ENCODE assay signal across 18 cellular contexts in genomic region chr2:44766220-44766619, GRCh38.
DNase-seq lines count a peak whose midpoint lies in the region; ATAC-seq, FAIRE-seq and TF ChIP-seq lines count a peak whose summit lies in the region.
"Had no signal": no experiment of that assay in that cellular context is flagged by ENCODE, and none has a peak within 500 bp of the region (broad histone marks: within the 10 kb centered on the region; RNA-seq: fewer than 3 reads in every experiment).

No MANE protein-coding gene starts in this region.

- WGBS in SK-N-SH (ENCODE audit: low lambda C conversion rate) = 68% methylated on average over 5 of the region's 5 CpGs
- WGBS in esophagus squamous epithelium, 2 donors = 94% methylated on average over 5 of the region's 5 CpGs

- POLR2A ChIA-PET in SK-N-SH (lab: Yijun Ruan, JAX) = interaction anchor here (1.1 to 1.3 kb wide), 2 partner anchors 59 to 184 kb away, joined by 3 read pairs; no protein-coding TSS in a partner anchor

- FAIRE-seq in RCC 7860 (lab: Jason Lieb, UNC) = no peak
- FAIRE-seq: A549, GM12892, GM18507 had no signal

- H3K4me2 ChIP-seq in SK-N-SH = no peak overlapping the region
- H3K4me2 ChIP-seq: A549 had no signal

- no peaks in the 10 kb centered on the region for H3K27me3 ChIP-seq in SK-N-SH (ENCODE audit: insufficient read depth)
- H3K27me3 ChIP-seq in esophagus squamous epithelium = peaks cover 0 to 17% (median 0%) of the 10 kb centered on the region in 4 donors

- no peaks in the 10 kb centered on the region for H3K9me3 Mint-ChIP-seq in stimulated activated naive B cell treated with anti-CD40 and anti-IgM and Interleukin-4, amounts not matched to agents 10 μg/mL and 1 μg/mL and 100 μg/mL, for 72 hours
- H3K9me3 Mint-ChIP-seq: CD4-positive, alpha-beta T cell had no signal

- H3K9ac ChIP-seq in SK-N-SH = no peak overlapping the region
- H3K9ac ChIP-seq: GM23248 had no signal

- peaks cover 11 to 25% of the 10 kb centered on the region in 2 donors for H3K4me1 Mint-ChIP-seq in stimulated activated naive B cell treated with anti-CD40 and anti-IgM and Interleukin-4, amounts not matched to agents 10 μg/mL and 1 μg/mL and 100 μg/mL, for 72 hours

- H3K36me3 ChIP-seq in SK-N-SH (replicated peaks in 1 of 2; ENCODE audit: control insufficient read depth in 1 of 2, insufficient read depth in 2 of 2, low read length in 1 of 2) = no peaks in the 10 kb centered on the region
- H3K36me3 ChIP-seq in esophagus squamous epithelium = no peaks in the 10 kb centered on the region
- H3K36me3 ChIP-seq: HAP-1 had no signal

- peaks cover 16 to 17% of the 10 kb centered on the region in 2 donors for H3K27me3 Mint-ChIP-seq in stimulated activated naive B cell treated with anti-CD40 and anti-IgM and Interleukin-4, amounts not matched to agents 10 μg/mL and 1 μg/mL and 100 μg/mL, for 72 hours
- H3K27me3 Mint-ChIP-seq: CD4-positive, alpha-beta T cell had no signal

- H3K4me3 ChIP-seq in SK-N-SH (ENCODE audit: low read depth in 2 of 2, low read length in 1 of 2) = no peak overlapping the region
- H3K4me3 ChIP-seq in choroid plexus epithelial cell (ENCODE audit: low read depth, low read length) = no peak overlapping the region
- no peak overlapping the region for H3K4me3 ChIP-seq in fibroblast of pulmonary artery (replicated peaks; ENCODE audit: low read depth, low read length)
- no peak overlapping the region for H3K4me3 ChIP-seq in esophagus squamous epithelium
- H3K4me3 ChIP-seq: A549, GM23248, HAP-1 had no signal

- TF ChIP-seq CTCF in SK-N-SH (IDR thresholded peaks at IDR 0.05) (no peak), choroid plexus epithelial cell (conservative IDR thresholded peaks at IDR 0.05; ENCODE audit: low read depth, low read length) (no peak), fibroblast of pulmonary artery (IDR thresholded peaks at IDR 0.05; ENCODE audit: low read length, missing control alignments) (no peak), esophagus squamous epithelium (IDR thresholded peaks at IDR 0.05) (no peak)

- H2AFZ ChIP-seq in SK-N-SH (ENCODE audit: low read depth) = no peak overlapping the region
- H2AFZ ChIP-seq: GM23248 had no signal

- no peaks in the 10 kb centered on the region for H3K79me2 ChIP-seq in SK-N-SH (ENCODE audit: insufficient read depth)

- intact Hi-C loops in esophagus squamous epithelium (cut with DNase I) = no loop called here

- no peak for TF ChIP-seq EP300 in SK-N-SH (IDR thresholded peaks at IDR 0.05; ENCODE audit: borderline replicate concordance in 1 of 2, low read depth in 1 of 2, low read length in 1 of 2)

- no peak for ATAC-seq in SK-N-SH treated with all-trans-retinoic acid at 6 μM for 48 hours
- no peak for ATAC-seq in stimulated activated naive B cell treated with anti-CD40 and anti-IgM and Interleukin-4, amounts not matched to agents 10 μg/mL and 1 μg/mL and 100 μg/mL, for 72 hours (replicated peaks)
- ATAC-seq: A549 had no signal

- H3K36me3 Mint-ChIP-seq in stimulated activated naive B cell treated with anti-CD40 and anti-IgM and Interleukin-4, amounts not matched to agents 10 μg/mL and 1 μg/mL and 100 μg/mL, for 72 hours = peaks cover 0 to 7% of the 10 kb centered on the region in 2 donors

- TF ChIP-seq RAD21 in SK-N-SH (IDR thresholded peaks at IDR 0.05; ENCODE audit: low read length) = no peak

- H3F3A ChIP-seq in SK-N-SH (replicated peaks; ENCODE audit: insufficient read depth) = no peaks in the 10 kb centered on the region

- CTCF ChIA-PET in SK-N-SH (lab: Yijun Ruan, JAX) = interaction anchor here (1.2 to 8.0 kb wide), 5 partner anchors 11 to 287 kb away, joined by 3 to 88 read pairs (median 8); no protein-coding TSS in a partner anchor

- H3K27ac Mint-ChIP-seq in stimulated activated naive B cell treated with anti-CD40 and anti-IgM and Interleukin-4, amounts not matched to agents 10 μg/mL and 1 μg/mL and 100 μg/mL, for 72 hours = no peak overlapping the region
- H3K27ac Mint-ChIP-seq: CD4-positive, alpha-beta T cell had no signal

- H3K9me2 ChIP-seq in SK-N-SH = no peaks in the 10 kb centered on the region

- H3K9me3 ChIP-seq in SK-N-SH = no peaks in the 10 kb centered on the region
- no peaks in the 10 kb centered on the region for H3K9me3 ChIP-seq in esophagus squamous epithelium
- H3K9me3 ChIP-seq: A549, Caco-2, HAP-1 had no signal

- DNase-seq in SK-N-SH (no peak), choroid plexus epithelial cell (ENCODE audit: low read depth) (peak; percentile 13), fibroblast of pulmonary artery (ENCODE audit: low read depth) (peak; percentile 13), RCC 7860 (ENCODE audit: low spot score) (no peak), esophagus squamous epithelium (lab: John Stamatoyannopoulos, UW) (no peak)
- no peak for DNase-seq in stimulated activated naive B cell treated with anti-CD40 and anti-IgM and Interleukin-4, amounts not matched to agents 10 μg/mL and 1 μg/mL and 100 μg/mL, for 72 hours
- DNase-seq: AML-193; Caco-2; CD4-positive, alpha-beta T cell; GDM1; GM23248 had no signal

- no peaks in the 10 kb centered on the region for H4K20me1 ChIP-seq in SK-N-SH (ENCODE audit: insufficient read depth)

- H3K4me3 Mint-ChIP-seq in stimulated activated naive B cell treated with anti-CD40 and anti-IgM and Interleukin-4, amounts not matched to agents 10 μg/mL and 1 μg/mL and 100 μg/mL, for 72 hours = no peak overlapping the region
- H3K4me3 Mint-ChIP-seq: CD4-positive, alpha-beta T cell had no signal

- H3K27ac ChIP-seq in SK-N-SH (ENCODE audit: low read depth in 2 of 2, low read length in 1 of 2) (peak overlapping the region in 1 of 2 experiments; percentile 91; a peak in 2 of 4 replicates), esophagus squamous epithelium (no peak overlapping the region)
- H3K27ac ChIP-seq: 22Rv1, A549, C4-2B, GM23248 had no signal

- H3K4me1 ChIP-seq in SK-N-SH (ENCODE audit: control insufficient read depth in 1 of 2, insufficient read depth in 2 of 2, low read depth in 1 of 2, low read length in 1 of 2) (peaks cover 0 to 50% of the 10 kb centered on the region in 2 experiments; a peak in 3 of 4 replicates), esophagus squamous epithelium (peaks cover 0 to 10% (median 4%) of the 10 kb centered on the region in 3 donors)

- TF ChIP-seq POLR2A in esophagus squamous epithelium (IDR thresholded peaks at IDR 0.05) = no peak

TF ChIP-seq in SK-N-SH treated with all-trans-retinoic acid at 6 μM for 48 hours, 23 proteins besides CTCF, POLR2A, EP300 and RAD21:
- 0 out of 2 replicates have a peak, but pooled peaks have one; percentile 32 for TF ChIP-seq ARNTL (CRISPR knock-in tag; IDR thresholded peaks at IDR 0.05; ENCODE audit: borderline replicate concordance, low read depth)
- no peak for TF ChIP-seq CSRNP3 (CRISPR knock-in tag; IDR thresholded peaks at IDR 0.05)

TF ChIP-seq in SK-N-SH, 30 proteins besides CTCF, POLR2A, EP300 and RAD21:
- TF ChIP-seq NFIC (IDR thresholded peaks at IDR 0.05; ENCODE audit: borderline replicate concordance) (no peak), TEAD4 (IDR thresholded peaks at IDR 0.05; ENCODE audit: borderline replicate concordance, insufficient read depth) (no peak), SMC3 (IDR thresholded peaks at IDR 0.05; ENCODE audit: low read depth, low read length) (no peak), SIN3A (IDR thresholded peaks at IDR 0.05; ENCODE audit: borderline replicate concordance, low read depth, low read length) (no peak), USF1 (IDR thresholded peaks at IDR 0.05; ENCODE audit: borderline replicate concordance, low read depth) (no peak), ELF1 (IDR thresholded peaks at IDR 0.05) (no peak), GATA2 (CRISPR knock-in tag; IDR thresholded peaks at IDR 0.05) (no peak)

Comparison
In these comparisons a context has a peak if more than half of its experiments do, and no peak if none do; other contexts are left out.
1. DNase-seq: peak in choroid plexus epithelial cell (single experiment) and fibroblast of pulmonary artery (single experiment); none in SK-N-SH (single experiment), RCC 7860 (single experiment), esophagus squamous epithelium (single experiment) and stimulated activated naive B cell treated with anti-CD40 and anti-IgM and Interleukin-4, amounts not matched to agents 10 μg/mL and 1 μg/mL and 100 μg/mL, for 72 hours (single experiment).